ENCODE assay signal across 15 cellular contexts in genomic region chr4:87069037-87069742, GRCh38.
DNase-seq lines count a peak whose midpoint lies in the region; ATAC-seq and TF ChIP-seq lines count a peak whose summit lies in the region.
"Had no signal": no experiment of that assay in that cellular context is flagged by ENCODE, and none has a peak within 500 bp of the region (broad histone marks: within the 10 kb centered on the region; RNA-seq: fewer than 3 reads in every experiment).

No MANE protein-coding gene starts in this region.

- TF ChIP-seq CTCF in psoas muscle (IDR thresholded peaks at IDR 0.05) = no peak

- DNase-seq in DMS153 (lab: John Stamatoyannopoulos, UW) (peak; percentile 55), DMS153 treated with DMSO at 0.1 percent for 48 hours (lab: John Stamatoyannopoulos, UW; ENCODE audit: unreplicated experiment) (no peak), NCI-H2029 (lab: John Stamatoyannopoulos, UW) (peak; percentile 53), psoas muscle (no peak)
- DNase-seq in activated naive CD4-positive, alpha-beta T cell treated with Interleukin-2 at 50 U/mL for 16 hours = no peak
- DNase-seq: activated CD4-positive, alpha-beta T cell treated with anti-CD3 and anti-CD28 coated beads for 36 hours; activated T-cell treated with anti-CD3 and anti-CD28 coated beads, Interleukin-2, amount 50 U/mL, for 4 hours; effector CD4-positive, alpha-beta T cell; kidney glomerular epithelial cell; naive thymus-derived CD8-positive, alpha-beta T cell; trophoblast cell had no signal

- H3K36me3 ChIP-seq in psoas muscle (ENCODE audit: insufficient read depth in 1 of 2, low read depth in 1 of 2) = no peaks in the 10 kb centered on the region

- H3K4me3 ChIP-seq in psoas muscle = no peak overlapping the region
- H3K4me3 ChIP-seq: skin epidermis had no signal

- no peaks in the 10 kb centered on the region for H3K9me3 ChIP-seq in psoas muscle

- peaks cover 77% of the 10 kb centered on the region for H3K4me1 ChIP-seq in psoas muscle

- 31 to 63% (median 44%) methylated on average over 3 of the region's 3 CpGs for WGBS in psoas muscle, 3 donors

- peak overlapping the region; percentile 79 for H3K27ac ChIP-seq in angular gyrus (ENCODE audit: low read depth, low read length)
- H3K27ac ChIP-seq in psoas muscle = peak overlapping the region; percentile 90

- H3K27me3 ChIP-seq in psoas muscle (ENCODE audit: insufficient read depth in 3 of 3, low read length in 2 of 3) = no peaks in the 10 kb centered on the region

- peak in 3 of 4 donors; percentile 16 to 63 (median 19) for ATAC-seq in psoas muscle
- no peak for ATAC-seq in GM18498 (IDR thresholded peaks at IDR 0.05; ENCODE audit: unreplicated experiment)
- ATAC-seq in HG02798 (IDR thresholded peaks at IDR 0.05; ENCODE audit: poor library complexity, unreplicated experiment) = no peak
- ATAC-seq: activated CD4-positive, alpha-beta T cell treated with anti-CD3 and anti-CD28 coated beads for 36 hours; activated T-cell treated with anti-CD3 and anti-CD28 coated beads, Interleukin-2, amount 50 U/mL, for 4 hours; naive thymus-derived CD8-positive, alpha-beta T cell had no signal

- intact Hi-C loops in psoas muscle (cut with DNase I) = no loop called here

Comparison
In these comparisons a context has a peak if more than half of its experiments do, and no peak if none do; other contexts are left out.
1. DNase-seq: peak in DMS153 (single experiment) and NCI-H2029 (single experiment); none in DMS153 treated with DMSO at 0.1 percent for 48 hours (single experiment), psoas muscle (0 of 2) and activated naive CD4-positive, alpha-beta T cell treated with Interleukin-2 at 50 U/mL for 16 hours (single experiment).
2. ATAC-seq: peak in psoas muscle (3 of 4); none in GM18498 (single experiment) and HG02798 (single experiment).